Comparison of ENCODE assay signal across 1 cellular context in the genomic region with DNA sequence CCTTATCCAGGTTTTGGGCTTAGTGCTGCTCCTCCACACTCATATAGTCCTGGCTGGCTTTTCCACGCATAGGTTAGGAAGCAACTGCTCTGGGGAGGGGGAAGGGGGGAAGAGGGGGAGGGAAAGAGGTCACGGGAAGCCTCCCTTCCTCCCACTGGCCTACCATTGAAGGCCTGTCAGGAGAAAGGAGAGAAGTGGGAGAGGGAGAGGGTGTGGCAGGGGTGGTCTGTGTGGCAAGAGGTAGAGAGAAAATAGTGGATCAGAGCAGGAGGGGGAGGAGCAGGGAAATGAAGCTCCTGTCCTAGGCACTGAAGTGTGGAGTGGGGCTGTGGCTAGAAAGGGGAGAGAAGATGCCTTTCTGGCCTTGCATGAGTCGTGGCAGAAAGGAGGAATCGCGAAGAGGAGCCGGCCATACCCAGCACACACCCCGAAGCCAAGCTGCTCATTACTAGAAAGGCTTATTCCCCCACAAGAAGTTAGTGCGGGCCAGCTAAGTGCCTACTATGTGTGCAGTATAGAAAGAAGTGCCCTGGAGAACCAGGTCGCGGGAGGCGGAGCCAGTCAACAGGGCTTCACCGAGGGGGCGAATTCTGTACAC.
TF ChIP-seq lines count a peak whose summit lies in the region.

No MANE protein-coding gene starts in this region.

TF ChIP-seq in liver, 16 proteins besides CTCF, POLR2A, EP300 and RAD21 (continued from another document):
- TF ChIP-seq, protein P1, sequence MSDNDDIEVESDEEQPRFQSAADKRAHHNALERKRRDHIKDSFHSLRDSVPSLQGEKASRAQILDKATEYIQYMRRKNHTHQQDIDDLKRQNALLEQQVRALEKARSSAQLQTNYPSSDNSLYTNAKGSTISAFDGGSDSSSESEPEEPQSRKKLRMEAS (IDR thresholded peaks at IDR 0.05), result no peak
- no peak for TF ChIP-seq FOXA1 (IDR thresholded peaks at IDR 0.05)
TF ChIP-seq in liver: peak in this region for 0.
